11 cellular contexts compared by ENCODE assay signal in genomic region chr3:73621388-73621787, GRCh38. TPM values are rescaled to one million over a fixed set of nuclear protein-coding genes. Genes with fewer than 3 reads are reported as not detected.
DNase-seq lines count a peak whose midpoint lies in the region; ATAC-seq and TF ChIP-seq lines count a peak whose summit lies in the region.
"Had no signal": no experiment of that assay in that cellular context is flagged by ENCODE, and none has a peak within 500 bp of the region (broad histone marks: within the 10 kb centered on the region; RNA-seq: fewer than 3 reads in every experiment).

No MANE protein-coding gene starts in this region.

- DNase-seq in BE2C (no peak), ascending aorta (ENCODE audit: low spot score in 2 of 2) (no peak), right atrium auricular region (ENCODE audit: low spot score) (no peak), occipital lobe (lab: John Stamatoyannopoulos, UW) (no peak), mesenteric fat pad (ENCODE audit: low spot score) (no peak)
- DNase-seq: activated CD4-positive, alpha-beta T cell treated with anti-CD3 and anti-CD28 coated beads, Interleukin-2, amount 50 U/mL, for 1 hour; Calu3; stimulated activated naive B cell treated with anti-CD40 and anti-IgM and Interleukin-4, amounts not matched to agents 10 μg/mL and 1 μg/mL and 100 μg/mL, for 72 hours had no signal

- no peak for ATAC-seq in activated CD4-positive, CD25-positive, alpha-beta regulatory T cell treated with anti-CD3 and anti-CD28 coated beads, Interleukin-2, amount 50 U/mL, for 24 hours
- ATAC-seq in GM18870 (IDR thresholded peaks at IDR 0.05; ENCODE audit: unreplicated experiment) = no peak
- ATAC-seq: stimulated activated naive B cell treated with anti-CD40 and anti-IgM and Interleukin-4, amounts not matched to agents 10 μg/mL and 1 μg/mL and 100 μg/mL, for 72 hours had no signal

- H3K27ac ChIP-seq in ascending aorta (peak overlapping the region; percentile 87 to 93), right atrium auricular region (peak overlapping the region; percentile 89 to 96), rectal smooth muscle tissue (ENCODE audit: low read depth, low read length) (peak overlapping the region; percentile 89)

- H3K9me3 ChIP-seq in BE2C (no peaks in the 10 kb centered on the region), ascending aorta (no peaks in the 10 kb centered on the region), right atrium auricular region (no peaks in the 10 kb centered on the region)

- H3K9ac ChIP-seq in rectal smooth muscle tissue (ENCODE audit: low read length) = no peak overlapping the region

- H3K4me1 ChIP-seq in BE2C = peaks cover 16% of the 10 kb centered on the region
- H3K4me1 ChIP-seq in ascending aorta = peaks cover 3 to 36% of the 10 kb centered on the region in 2 donors
- H3K4me1 ChIP-seq in right atrium auricular region = peaks cover 0 to 66% of the 10 kb centered on the region in 2 donors
- H3K4me1 ChIP-seq in rectal smooth muscle tissue (ENCODE audit: control insufficient read depth, insufficient read depth, low read length) = peaks cover 37% of the 10 kb centered on the region

- H3K27me3 ChIP-seq in BE2C (no peaks in the 10 kb centered on the region), ascending aorta (no peaks in the 10 kb centered on the region), right atrium auricular region (no peaks in the 10 kb centered on the region), rectal smooth muscle tissue (ENCODE audit: control insufficient read depth, insufficient read depth, low read length) (no peaks in the 10 kb centered on the region)

- H3K36me3 ChIP-seq in BE2C = no peaks in the 10 kb centered on the region; the same call in 1 of the 2 replicates
- no peaks in the 10 kb centered on the region for H3K36me3 ChIP-seq in ascending aorta
- H3K36me3 ChIP-seq in right atrium auricular region = no peaks in the 10 kb centered on the region
- no peaks in the 10 kb centered on the region for H3K36me3 ChIP-seq in rectal smooth muscle tissue (ENCODE audit: control insufficient read depth, insufficient read depth, low read length)

- peak overlapping the region; percentile 76 for H3K4me3 ChIP-seq in BE2C (ENCODE audit: low read depth, low read length)
- peak overlapping the region; percentile 82 to 91 for H3K4me3 ChIP-seq in ascending aorta
- peak overlapping the region; percentile 62 for H3K4me3 ChIP-seq in right atrium auricular region
- peak overlapping the region; percentile 93 for H3K4me3 ChIP-seq in rectal smooth muscle tissue (ENCODE audit: low read length)

- TF ChIP-seq CTCF in BE2C (IDR thresholded peaks at IDR 0.05; ENCODE audit: low read depth, low read length) (no peak), ascending aorta (IDR thresholded peaks at IDR 0.05) (no peak), right atrium auricular region (IDR thresholded peaks at IDR 0.05) (no peak)

- intact Hi-C loops in ascending aorta (cut with DNase I) = loop anchor here (5.0 kb wide), 4 partner anchors 49 to 206 kb away; no protein-coding TSS in a partner anchor

RNA-seq across cellular contexts. Expression of gene PDZRN3, which starts 3.4 kb away (rescaled TPM):
- polyA plus RNA-seq in BE2C (2012; ENCODE audit: insufficient read depth, insufficient read length, low read depth) = 13.2 TPM
- total RNA-seq in ascending aorta (71.9 TPM), right atrium auricular region (10 to 100 TPM; 66.8 to 87.4 TPM), occipital lobe (59.3 TPM), mesenteric fat pad (52.8 TPM)
- total RNA-seq: Calu3 had no signal
